ENCODE assay signal across 36 cellular contexts in the genomic region with DNA sequence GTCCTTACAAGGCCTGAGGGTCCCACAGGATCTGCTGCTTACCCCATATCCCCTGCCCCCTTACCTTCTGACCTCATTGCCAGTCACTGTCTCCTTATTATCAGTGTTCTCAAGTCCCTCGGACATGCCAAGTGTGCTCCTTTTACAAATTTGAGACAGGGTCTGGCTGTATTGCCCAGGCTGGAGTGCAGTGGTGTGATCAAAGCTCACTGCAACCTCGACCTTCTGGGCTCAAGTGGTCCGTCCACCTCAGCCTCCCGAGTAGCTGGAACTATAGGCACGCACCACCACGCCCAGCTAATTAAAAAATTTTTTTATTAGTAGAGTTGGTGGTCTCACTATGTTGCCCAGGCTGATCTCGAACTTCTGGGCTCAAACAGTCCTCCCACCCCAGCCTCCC.
"Had no signal": no experiment of that assay in that cellular context is flagged by ENCODE, and none has a peak within 500 bp of the region (broad histone marks: within the 10 kb centered on the region; RNA-seq: fewer than 3 reads in every experiment).

No MANE protein-coding gene starts in this region.

- H3K27ac Mint-ChIP-seq: activated B cell treated with CpG ODN at 0.5 μM for 24 hours; activated CD4-positive, alpha-beta memory T cell treated with anti-CD3 and anti-CD28 coated beads for 36 hours; activated CD4-positive, alpha-beta T cell treated with anti-CD3 and anti-CD28 coated beads, Interleukin-2, amount 10 ng/mL, durations not matched to agents 24 days and 14 days; activated CD8-positive, alpha-beta T cell treated with anti-CD3 and anti-CD28 coated beads for 36 hours; activated naive CD4-positive, alpha-beta T cell treated with anti-CD3 and anti-CD28 coated beads for 36 hours; activated naive CD4-positive, alpha-beta T cell treated with anti-CD3 and anti-CD28 coated beads, Interleukin-2, amount 50 U/mL, for 72 hours; activated naive CD8-positive, alpha-beta T cell treated with anti-CD3 and anti-CD28 coated beads for 36 hours; activated T-cell treated with anti-CD3 and anti-CD28 coated beads, Interleukin-2, amount 50 U/mL, for 72 hours; activated T-helper 1 cell treated with anti-CD3 and anti-CD28 coated beads, Interleukin-12 subunit alpha, Interleukin-12 subunit beta, Interleukin-2, Interleukin-4 antibody, amounts not matched to agents 30 ng/mL and 10 ng/mL and 1 ng/mL, durations not matched to agents 14 hours and 24 hours and 36 hours; activated T-helper 17 cell treated with anti-CD3 and anti-CD28 coated beads, Interleukin-2, amount 50 U/mL, for 72 hours; T-helper 1 cell treated with Interleukin-12 subunit alpha and Interleukin-12 subunit beta and Interleukin-4 antibody, amounts not matched to agents 30 μg/mL and 1 μg/mL, for 36 hours; T-helper 2 cell treated with Interferon-gamma antibody and Interleukin-4, amounts not matched to agents 5 μg/mL and 100 μg/mL, for 36 hours had no signal

- H3K36me3 ChIP-seq: adrenal gland, brain microvascular endothelial cell, breast epithelium had no signal

- H3K27me3 ChIP-seq: adrenal gland, body of pancreas, brain microvascular endothelial cell, breast epithelium had no signal

- H3K4me3 Mint-ChIP-seq: activated B cell treated with CpG ODN at 0.5 μM for 24 hours; activated CD4-positive, alpha-beta memory T cell treated with anti-CD3 and anti-CD28 coated beads for 36 hours; activated CD4-positive, alpha-beta T cell treated with anti-CD3 and anti-CD28 coated beads, Interleukin-2, amount 10 ng/mL, durations not matched to agents 24 days and 14 days; activated CD8-positive, alpha-beta T cell treated with anti-CD3 and anti-CD28 coated beads for 36 hours; activated naive CD4-positive, alpha-beta T cell treated with anti-CD3 and anti-CD28 coated beads for 36 hours; activated naive CD8-positive, alpha-beta T cell treated with anti-CD3 and anti-CD28 coated beads for 36 hours; activated T-cell treated with anti-CD3 and anti-CD28 coated beads, Interleukin-2, amount 50 U/mL, for 4 hours; activated T-cell treated with anti-CD3 and anti-CD28 coated beads, Interleukin-2, amount 50 U/mL, for 72 hours; activated T-helper 1 cell treated with anti-CD3 and anti-CD28 coated beads, Interleukin-12 subunit alpha, Interleukin-12 subunit beta, Interleukin-2, Interleukin-4 antibody, amounts not matched to agents 30 ng/mL and 10 ng/mL and 1 ng/mL, durations not matched to agents 14 hours and 24 hours and 36 hours; activated T-helper 17 cell treated with anti-CD3 and anti-CD28 coated beads, Interleukin-2, amount 50 U/mL, for 72 hours; T-helper 1 cell treated with Interleukin-12 subunit alpha and Interleukin-12 subunit beta and Interleukin-4 antibody, amounts not matched to agents 30 μg/mL and 1 μg/mL, for 36 hours; T-helper 2 cell treated with Interferon-gamma antibody and Interleukin-4, amounts not matched to agents 5 μg/mL and 100 μg/mL, for 36 hours had no signal

- ATAC-seq: activated CD8-positive, alpha-beta T cell treated with anti-CD3 and anti-CD28 coated beads for 36 hours; activated naive CD4-positive, alpha-beta T cell treated with anti-CD3 and anti-CD28 coated beads, Interleukin-2, amount 50 U/mL, for 72 hours; activated T-cell treated with anti-CD3 and anti-CD28 coated beads, Interleukin-2, amount 50 U/mL, for 4 hours; activated T-cell treated with anti-CD3 and anti-CD28 coated beads, Interleukin-2, amount 50 U/mL, for 72 hours; activated T-helper 17 cell treated with anti-CD3 and anti-CD28 coated beads, Interleukin-2, amount 50 U/mL, for 72 hours; body of pancreas had no signal

- H3K27ac ChIP-seq: adrenal gland, body of pancreas, brain microvascular endothelial cell, breast epithelium, WERI-Rb-1 had no signal

- H3K9me3 ChIP-seq: adrenal gland, body of pancreas, breast epithelium had no signal

- DNase-seq: activated B cell treated with CpG ODN at 0.5 μM for 24 hours; activated CD4-positive, alpha-beta memory T cell treated with anti-CD3 and anti-CD28 coated beads for 36 hours; activated CD4-positive, alpha-beta T cell treated with anti-CD3 and anti-CD28 coated beads for 4 hours; activated CD4-positive, alpha-beta T cell treated with anti-CD3 and anti-CD28 coated beads, Interleukin-2, amount 10 ng/mL, durations not matched to agents 24 days and 14 days; activated CD4-positive, alpha-beta T cell treated with anti-CD3 and anti-CD28 coated beads, Interleukin-2, amount 50 U/mL, for 1 hour; activated CD4-positive, alpha-beta T cell treated with anti-CD3 and anti-CD28 coated beads, Interleukin-2, amount 50 U/mL, for 4 hours; activated CD4-positive, CD25-positive, alpha-beta regulatory T cell treated with anti-CD3 and anti-CD28 coated beads, Interleukin-2, amount 50 U/mL, for 72 hours; activated CD8-positive, alpha-beta memory T cell treated with anti-CD3 and anti-CD28 coated beads, Interleukin-2, amount 50 U/mL, for 4 hours; activated CD8-positive, alpha-beta T cell treated with anti-CD3 and anti-CD28 coated beads for 36 hours; activated effector memory CD4-positive, alpha-beta T cell treated with anti-CD3 and anti-CD28 coated beads, Interleukin-2, amount 50 U/mL, for 16 hours; activated gamma-delta T cell treated with Interleukin-2 at 50 U/mL for 16 hours; activated naive CD4-positive, alpha-beta T cell; activated naive CD4-positive, alpha-beta T cell treated with anti-CD3 and anti-CD28 coated beads for 36 hours; activated naive CD4-positive, alpha-beta T cell treated with anti-CD3 and anti-CD28 coated beads, Interleukin-2, amount 50 U/mL, for 16 hours; activated naive CD8-positive, alpha-beta T cell treated with anti-CD3 and anti-CD28 coated beads for 36 hours; activated T-cell treated with anti-CD3 and anti-CD28 coated beads for 4 hours; activated T-cell treated with anti-CD3 and anti-CD28 coated beads, Interleukin-2, amount 50 U/mL, for 1 hour; activated T-cell treated with anti-CD3 and anti-CD28 coated beads, Interleukin-2, amount 50 U/mL, for 4 hours; activated T-cell treated with anti-CD3 and anti-CD28 coated beads, Interleukin-2, amount 50 U/mL, for 72 hours; adrenal gland; amniotic stem cell; aorta; body of pancreas; brain microvascular endothelial cell; central memory CD4-positive, alpha-beta T cell; SW 1271; T-helper 1 cell; T-helper 2 cell; T-helper 9 cell; WERI-Rb-1 had no signal

- H3K36me3 Mint-ChIP-seq: activated CD4-positive, alpha-beta memory T cell treated with anti-CD3 and anti-CD28 coated beads for 36 hours; activated naive CD4-positive, alpha-beta T cell treated with anti-CD3 and anti-CD28 coated beads, Interleukin-2, amount 50 U/mL, for 72 hours; activated naive CD8-positive, alpha-beta T cell treated with anti-CD3 and anti-CD28 coated beads for 36 hours had no signal

- H3K27me3 Mint-ChIP-seq: activated B cell treated with CpG ODN at 0.5 μM for 24 hours; activated CD4-positive, alpha-beta memory T cell treated with anti-CD3 and anti-CD28 coated beads for 36 hours; activated CD4-positive, alpha-beta T cell treated with anti-CD3 and anti-CD28 coated beads, Interleukin-2, amount 10 ng/mL, durations not matched to agents 24 days and 14 days; activated CD8-positive, alpha-beta T cell treated with anti-CD3 and anti-CD28 coated beads for 36 hours; activated naive CD8-positive, alpha-beta T cell treated with anti-CD3 and anti-CD28 coated beads for 36 hours; activated T-helper 17 cell treated with anti-CD3 and anti-CD28 coated beads, Interleukin-2, amount 50 U/mL, for 72 hours had no signal

- H3K9me3 Mint-ChIP-seq: activated B cell treated with CpG ODN at 0.5 μM for 24 hours; activated CD4-positive, alpha-beta memory T cell treated with anti-CD3 and anti-CD28 coated beads for 36 hours; activated CD4-positive, alpha-beta T cell treated with anti-CD3 and anti-CD28 coated beads, Interleukin-2, amount 10 ng/mL, durations not matched to agents 24 days and 14 days; activated CD8-positive, alpha-beta T cell treated with anti-CD3 and anti-CD28 coated beads for 36 hours; activated naive CD4-positive, alpha-beta T cell treated with anti-CD3 and anti-CD28 coated beads for 36 hours; activated naive CD4-positive, alpha-beta T cell treated with anti-CD3 and anti-CD28 coated beads, Interleukin-2, amount 50 U/mL, for 72 hours; activated naive CD8-positive, alpha-beta T cell treated with anti-CD3 and anti-CD28 coated beads for 36 hours; activated T-cell treated with anti-CD3 and anti-CD28 coated beads, Interleukin-2, amount 50 U/mL, for 4 hours; activated T-cell treated with anti-CD3 and anti-CD28 coated beads, Interleukin-2, amount 50 U/mL, for 72 hours; activated T-helper 1 cell treated with anti-CD3 and anti-CD28 coated beads, Interleukin-12 subunit alpha, Interleukin-12 subunit beta, Interleukin-2, Interleukin-4 antibody, amounts not matched to agents 30 ng/mL and 10 ng/mL and 1 ng/mL, durations not matched to agents 14 hours and 24 hours and 36 hours; activated T-helper 17 cell treated with anti-CD3 and anti-CD28 coated beads, Interleukin-2, amount 50 U/mL, for 72 hours; T-helper 1 cell treated with Interleukin-12 subunit alpha and Interleukin-12 subunit beta and Interleukin-4 antibody, amounts not matched to agents 30 μg/mL and 1 μg/mL, for 36 hours; T-helper 2 cell treated with Interferon-gamma antibody and Interleukin-4, amounts not matched to agents 5 μg/mL and 100 μg/mL, for 36 hours had no signal

- H3K4me1 ChIP-seq: adrenal gland, breast epithelium had no signal

- H3K4me3 ChIP-seq: adrenal gland, body of pancreas, breast epithelium had no signal
